Comparison of ENCODE assay signal across 9 cellular contexts in genomic region chr16:85902366-85903155, GRCh38. TPM values are rescaled to one million over a fixed set of nuclear protein-coding genes. Genes with fewer than 3 reads are reported as not detected.
A peak's percentile ranks its signal among the peaks of the same experiment; 100 is the strongest.
DNase-seq lines count a peak whose midpoint lies in the region; ATAC-seq, FAIRE-seq and TF ChIP-seq lines count a peak whose summit lies in the region.
"Had no signal": no experiment of that assay in that cellular context is flagged by ENCODE, and none has a peak within 500 bp of the region (broad histone marks: within the 10 kb centered on the region; RNA-seq: fewer than 3 reads in every experiment).

No MANE protein-coding gene starts in this region.

- TF ChIP-seq POLR2A in A549 (IDR thresholded peaks at IDR 0.05; ENCODE audit: low read length), result no peak
- no peak for TF ChIP-seq POLR2A in prostate gland (IDR thresholded peaks at IDR 0.05)

- WGBS in A549 (ENCODE audit: missing lambda C conversion rate), result 84% methylated on average over 19 of the region's 20 CpGs
- 81% methylated on average over 20 of the region's 20 CpGs for WGBS in prostate gland

- H3K27ac ChIP-seq in A549 (no peak overlapping the region), caudate nucleus (ENCODE audit: low read depth, low read length) (no peak overlapping the region), prostate gland (no peak overlapping the region)

- TF ChIP-seq CTCF in A549 (IDR thresholded peaks at IDR 0.05) (no peak), prostate gland (IDR thresholded peaks at IDR 0.05) (no peak)

- no peaks in the 10 kb centered on the region for H3K27me3 ChIP-seq in prostate gland (replicated peaks; ENCODE audit: insufficient read depth)

- TF ChIP-seq RAD21 in A549 (conservative IDR thresholded peaks at IDR 0.05 in 1 of 2, IDR thresholded peaks at IDR 0.05 in 1 of 2), result no peak

- H3K4me2 ChIP-seq in A549, result no peak overlapping the region

- intact Hi-C loops in prostate gland (cut with DNase I), result no loop called here

- DNase-seq in A549 (ENCODE audit: low read depth in 1 of 2, low spot score in 1 of 2), result no peak
- DNase-seq in activated T-helper 1 cell treated with Interleukin-2 at 50 U/mL for 16 hours (ENCODE audit: low read depth), result peak; percentile 10
- peak; percentile 50 for DNase-seq in stimulated activated CD4-positive, alpha-beta T cell treated with anti-CD3 and anti-CD28 coated beads, Interleukin-2, amount 100 ng/mL, for 4 hours (ENCODE audit: low read depth)
- DNase-seq in caudate nucleus (lab: John Stamatoyannopoulos, UW), result no peak
- no peak for DNase-seq in prostate gland (ENCODE audit: low spot score)
- DNase-seq in NCI-H2081 treated with DMSO at 0.1 percent for 48 hours (lab: John Stamatoyannopoulos, UW), result no peak

- H3K4me1 ChIP-seq in A549 (no peaks in the 10 kb centered on the region), prostate gland (replicated peaks) (no peaks in the 10 kb centered on the region)

- ATAC-seq in A549, result no peak
- peak; percentile 78 for ATAC-seq in GM19395 (IDR thresholded peaks at IDR 0.05; ENCODE audit: unreplicated experiment)
- peak; percentile 38 for ATAC-seq in HG03442 (IDR thresholded peaks at IDR 0.05; ENCODE audit: unreplicated experiment)

- H3K9me3 ChIP-seq in A549, result peaks cover 7% of the 10 kb centered on the region; the same call in 1 of the 3 replicates
- H3K9me3 ChIP-seq in prostate gland, result no peaks in the 10 kb centered on the region

- POLR2A ChIA-PET in A549 (lab: Yijun Ruan, JAX), result no interaction called here

- FAIRE-seq in A549 (lab: Jason Lieb, UNC), result no peak

- H3K36me3 ChIP-seq in prostate gland, result no peaks in the 10 kb centered on the region

- CTCF ChIA-PET in A549 (lab: Yijun Ruan, JAX), result interaction anchor here (0.8 to 4.4 kb wide), 3 partner anchors 49 to 84 kb away, joined by 3 to 34 read pairs (median 4); no protein-coding TSS in a partner anchor

- no peak for TF ChIP-seq EP300 in A549 (IDR thresholded peaks at IDR 0.05)

- H3K4me3 ChIP-seq in A549 (no peak overlapping the region), prostate gland (no peak overlapping the region)

TF ChIP-seq in A549, 52 proteins besides CTCF, POLR2A, EP300 and RAD21:
- no peak for TF ChIP-seq FOSL2 (IDR thresholded peaks at IDR 0.05)
- TF ChIP-seq FOSL2 (CRISPR knock-in tag; IDR thresholded peaks at IDR 0.05), result no peak
- TF ChIP-seq MAFK (IDR thresholded peaks at IDR 0.05; ENCODE audit: partially characterized antibody), result peak; percentile 29
- TF ChIP-seq JUNB (IDR thresholded peaks at IDR 0.05), result no peak

RNA-seq across cellular contexts. Expression of gene IRF8, which starts 3.6 kb away (rescaled TPM):
- polyA plus RNA-seq in A549 (2011; rRNA removed) (0.16 and 0.22 TPM in 2 replicates), A549 (2017; fragmentation: RNase III; extraction: RNeasy Plus Mini Kit Qiagen cat#74134 plus additional on column Dnase treatment) (0.18 to 0.42 TPM (median 0.40 TPM) in 3 replicates)
- 0.09 and 0.16 TPM in 2 replicates for polyA plus RNA-seq in A549 (2012; cell fraction: cytosol; rRNA removed)
- polyA plus RNA-seq in A549 (2012; cell fraction: nucleus; rRNA removed), result 0.40 and 0.50 TPM in 2 replicates
- polyA minus RNA-seq in A549 (2011; rRNA and poly(A)+ RNA removed), result not detected in 2 replicates
- 10 to 100 TPM in 1 of 2 donors, 1 to 10 TPM in 1; 1.8 to 21.2 TPM for total RNA-seq in prostate gland
- total RNA-seq: pulmonary artery endothelial cell had no signal

Comparison
In these comparisons a context has a peak if more than half of its experiments do, and no peak if none do; other contexts are left out.
1. ATAC-seq: peak in GM19395 (single experiment) and HG03442 (single experiment); none in A549 (0 of 2).
2. DNase-seq: peak in activated T-helper 1 cell treated with Interleukin-2 at 50 U/mL for 16 hours (single experiment) and stimulated activated CD4-positive, alpha-beta T cell treated with anti-CD3 and anti-CD28 coated beads, Interleukin-2, amount 100 ng/mL, for 4 hours (single experiment); none in A549 (0 of 2), caudate nucleus (0 of 61), prostate gland (single experiment) and NCI-H2081 treated with DMSO at 0.1 percent for 48 hours (single experiment).